In the genomic region with DNA sequence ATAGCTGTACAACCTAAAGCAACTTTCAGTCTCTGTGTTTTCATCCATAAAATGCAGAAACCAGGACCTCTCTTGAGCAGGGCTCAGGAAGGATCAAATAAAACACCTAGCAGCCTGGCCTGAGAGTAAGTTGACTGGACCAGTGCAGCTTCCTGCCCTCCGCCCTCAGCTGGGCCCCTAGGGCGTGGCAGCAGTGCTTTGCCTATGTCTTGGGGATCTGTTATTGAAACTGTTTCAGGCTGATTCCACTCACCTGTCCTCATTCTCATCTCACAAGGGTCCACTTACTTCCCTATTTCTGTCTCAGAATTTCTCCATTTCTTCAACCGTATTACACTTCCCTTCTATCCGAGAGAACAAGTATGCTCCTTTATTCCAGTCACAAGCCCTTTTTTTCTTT, we compare ENCODE assay signal across 1 cellular context.
TF ChIP-seq lines count a peak whose summit lies in the region.

No MANE protein-coding gene starts in this region.

TF ChIP-seq in GM23338, 12 proteins besides CTCF, POLR2A, EP300 and RAD21 (continued from another document):
- TF ChIP-seq, protein P1, sequence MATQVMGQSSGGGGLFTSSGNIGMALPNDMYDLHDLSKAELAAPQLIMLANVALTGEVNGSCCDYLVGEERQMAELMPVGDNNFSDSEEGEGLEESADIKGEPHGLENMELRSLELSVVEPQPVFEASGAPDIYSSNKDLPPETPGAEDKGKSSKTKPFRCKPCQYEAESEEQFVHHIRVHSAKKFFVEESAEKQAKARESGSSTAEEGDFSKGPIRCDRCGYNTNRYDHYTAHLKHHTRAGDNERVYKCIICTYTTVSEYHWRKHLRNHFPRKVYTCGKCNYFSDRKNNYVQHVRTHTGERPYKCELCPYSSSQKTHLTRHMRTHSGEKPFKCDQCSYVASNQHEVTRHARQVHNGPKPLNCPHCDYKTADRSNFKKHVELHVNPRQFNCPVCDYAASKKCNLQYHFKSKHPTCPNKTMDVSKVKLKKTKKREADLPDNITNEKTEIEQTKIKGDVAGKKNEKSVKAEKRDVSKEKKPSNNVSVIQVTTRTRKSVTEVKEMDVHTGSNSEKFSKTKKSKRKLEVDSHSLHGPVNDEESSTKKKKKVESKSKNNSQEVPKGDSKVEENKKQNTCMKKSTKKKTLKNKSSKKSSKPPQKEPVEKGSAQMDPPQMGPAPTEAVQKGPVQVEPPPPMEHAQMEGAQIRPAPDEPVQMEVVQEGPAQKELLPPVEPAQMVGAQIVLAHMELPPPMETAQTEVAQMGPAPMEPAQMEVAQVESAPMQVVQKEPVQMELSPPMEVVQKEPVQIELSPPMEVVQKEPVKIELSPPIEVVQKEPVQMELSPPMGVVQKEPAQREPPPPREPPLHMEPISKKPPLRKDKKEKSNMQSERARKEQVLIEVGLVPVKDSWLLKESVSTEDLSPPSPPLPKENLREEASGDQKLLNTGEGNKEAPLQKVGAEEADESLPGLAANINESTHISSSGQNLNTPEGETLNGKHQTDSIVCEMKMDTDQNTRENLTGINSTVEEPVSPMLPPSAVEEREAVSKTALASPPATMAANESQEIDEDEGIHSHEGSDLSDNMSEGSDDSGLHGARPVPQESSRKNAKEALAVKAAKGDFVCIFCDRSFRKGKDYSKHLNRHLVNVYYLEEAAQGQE (IDR thresholded peaks at IDR 0.05; ENCODE audit: unreplicated experiment): no peak
- TF ChIP-seq JUNB (IDR thresholded peaks at IDR 0.05; ENCODE audit: unreplicated experiment): no peak
- TF ChIP-seq STAT1 (IDR thresholded peaks at IDR 0.05; ENCODE audit: unreplicated experiment): no peak
- TF ChIP-seq CREB1 (CRISPR knock-in tag; IDR thresholded peaks at IDR 0.05; ENCODE audit: low read depth): no peak
- no peak for TF ChIP-seq EZH2 (IDR thresholded peaks at IDR 0.05; ENCODE audit: low read depth, unreplicated experiment)
